11 cellular contexts compared by ENCODE assay signal in the genomic region with DNA sequence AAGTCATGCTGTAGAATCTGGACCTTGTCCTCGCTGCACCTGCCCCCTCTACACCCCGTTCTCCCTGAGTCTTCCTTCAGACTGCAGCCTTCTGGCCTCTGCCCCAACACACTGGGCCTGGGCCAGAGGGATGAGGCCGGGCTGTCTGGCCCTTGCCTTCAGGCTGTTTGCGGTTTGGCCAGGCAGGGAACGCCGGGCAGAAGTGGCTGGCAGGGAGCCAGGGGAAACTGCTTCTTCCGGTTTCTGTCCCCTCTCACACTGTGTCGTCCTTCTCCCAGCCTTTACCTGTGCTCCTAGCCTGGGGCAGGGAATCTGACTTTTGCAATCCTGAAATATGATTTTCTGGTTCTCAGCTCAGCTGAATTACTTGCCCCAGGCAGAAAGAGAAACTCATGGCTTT. TPM values are rescaled to one million over a fixed set of nuclear protein-coding genes. Genes with fewer than 3 reads are reported as not detected.
DNase-seq lines count a peak whose midpoint lies in the region; ATAC-seq and TF ChIP-seq lines count a peak whose summit lies in the region.
"Had no signal": no experiment of that assay in that cellular context is flagged by ENCODE, and none has a peak within 500 bp of the region (broad histone marks: within the 10 kb centered on the region; RNA-seq: fewer than 3 reads in every experiment).

No MANE protein-coding gene starts in this region.

- CTCF ChIA-PET in activated naive CD4-positive, alpha-beta T cell treated with anti-CD3 and anti-CD28 coated beads, Interleukin-2, amount 10 ng/mL, durations not matched to agents 7 days and 5 days (lab: Charles Lee): interaction anchor here (0.9 to 1.0 kb wide), 2 partner anchors 11 to 12 kb away, joined by 3 to 4 read pairs; no protein-coding TSS in a partner anchor

- H3K4me3 ChIP-seq in dorsolateral prefrontal cortex: no peak overlapping the region
- H3K4me3 ChIP-seq: MG63 had no signal

- peaks cover 77% of the 10 kb centered on the region for H3K36me3 Mint-ChIP-seq in activated naive CD4-positive, alpha-beta T cell treated with anti-CD3 and anti-CD28 coated beads, Interleukin-2, amount 10 ng/mL, durations not matched to agents 7 days and 5 days

- ATAC-seq in HG02840 (IDR thresholded peaks at IDR 0.05; ENCODE audit: low FRiP score, unreplicated experiment) (no peak), GM21619 (IDR thresholded peaks at IDR 0.05; ENCODE audit: unreplicated experiment) (no peak), HG03442 (IDR thresholded peaks at IDR 0.05; ENCODE audit: unreplicated experiment) (no peak)
- ATAC-seq: activated CD8-positive, alpha-beta T cell treated with anti-CD3 and anti-CD28 coated beads for 36 hours had no signal

- H3K27me3 Mint-ChIP-seq in activated naive CD4-positive, alpha-beta T cell treated with anti-CD3 and anti-CD28 coated beads, Interleukin-2, amount 10 ng/mL, durations not matched to agents 7 days and 5 days: no peaks in the 10 kb centered on the region
- H3K27me3 Mint-ChIP-seq: activated CD8-positive, alpha-beta T cell treated with anti-CD3 and anti-CD28 coated beads for 36 hours had no signal

- peak overlapping the region; percentile 62 for H3K27ac Mint-ChIP-seq in activated naive CD4-positive, alpha-beta T cell treated with anti-CD3 and anti-CD28 coated beads, Interleukin-2, amount 10 ng/mL, durations not matched to agents 7 days and 5 days
- H3K27ac Mint-ChIP-seq: activated CD8-positive, alpha-beta T cell treated with anti-CD3 and anti-CD28 coated beads for 36 hours had no signal

- intact Hi-C loops in dorsolateral prefrontal cortex (cut with DNase I): no loop called here

- no peak for DNase-seq in activated naive CD4-positive, alpha-beta T cell treated with anti-CD3 and anti-CD28 coated beads, Interleukin-2, amount 10 ng/mL, durations not matched to agents 7 days and 5 days
- no peak for DNase-seq in activated naive CD4-positive, alpha-beta T cell treated with anti-CD3 and anti-CD28 coated beads, Interleukin-2, amount 50 U/mL, for 16 hours
- DNase-seq in dorsolateral prefrontal cortex (peak in 1 of 10 donors; percentile 48), mucosa of gallbladder (ENCODE audit: low spot score) (peak; percentile 78), NCI-H524 (lab: John Stamatoyannopoulos, UW) (no peak)
- DNase-seq: activated CD8-positive, alpha-beta T cell treated with anti-CD3 and anti-CD28 coated beads for 36 hours; AML-193; MG63 had no signal

- TF ChIP-seq CTCF in dorsolateral prefrontal cortex (IDR thresholded peaks at IDR 0.05 in 54 of 56, conservative IDR thresholded peaks at IDR 0.05 in 2 of 56; ENCODE audit: low read depth in 1 of 56, partially characterized antibody in 56 of 56): no peak

- peaks cover 9% of the 10 kb centered on the region for H3K9me3 Mint-ChIP-seq in activated naive CD4-positive, alpha-beta T cell treated with anti-CD3 and anti-CD28 coated beads, Interleukin-2, amount 10 ng/mL, durations not matched to agents 7 days and 5 days
- H3K9me3 Mint-ChIP-seq: activated CD8-positive, alpha-beta T cell treated with anti-CD3 and anti-CD28 coated beads for 36 hours had no signal

- H3K27me3 ChIP-seq in dorsolateral prefrontal cortex: no peaks in the 10 kb centered on the region
- H3K27me3 ChIP-seq: MG63 had no signal

- peak overlapping the region in 47 of 59 donors; percentile 8 to 89 (median 71) for H3K27ac ChIP-seq in dorsolateral prefrontal cortex

- peaks cover 33% of the 10 kb centered on the region for H3K4me1 Mint-ChIP-seq in activated naive CD4-positive, alpha-beta T cell treated with anti-CD3 and anti-CD28 coated beads, Interleukin-2, amount 10 ng/mL, durations not matched to agents 7 days and 5 days

- H3K4me3 Mint-ChIP-seq in activated naive CD4-positive, alpha-beta T cell treated with anti-CD3 and anti-CD28 coated beads, Interleukin-2, amount 10 ng/mL, durations not matched to agents 7 days and 5 days: no peak overlapping the region
- H3K4me3 Mint-ChIP-seq: activated CD8-positive, alpha-beta T cell treated with anti-CD3 and anti-CD28 coated beads for 36 hours had no signal

RNA-seq across cellular contexts. Expression of a gene that starts 13.5 kb away (rescaled TPM):
- total RNA-seq in dorsolateral prefrontal cortex: 100 to 1,000 TPM in 58 of 120 experiments, 10 to 100 TPM in 62; 70.3 to 143 (median 98.7) TPM
- 97.6 TPM for total RNA-seq in mucosa of gallbladder
